ENCODE assay signal across 8 cellular contexts in the genomic region with DNA sequence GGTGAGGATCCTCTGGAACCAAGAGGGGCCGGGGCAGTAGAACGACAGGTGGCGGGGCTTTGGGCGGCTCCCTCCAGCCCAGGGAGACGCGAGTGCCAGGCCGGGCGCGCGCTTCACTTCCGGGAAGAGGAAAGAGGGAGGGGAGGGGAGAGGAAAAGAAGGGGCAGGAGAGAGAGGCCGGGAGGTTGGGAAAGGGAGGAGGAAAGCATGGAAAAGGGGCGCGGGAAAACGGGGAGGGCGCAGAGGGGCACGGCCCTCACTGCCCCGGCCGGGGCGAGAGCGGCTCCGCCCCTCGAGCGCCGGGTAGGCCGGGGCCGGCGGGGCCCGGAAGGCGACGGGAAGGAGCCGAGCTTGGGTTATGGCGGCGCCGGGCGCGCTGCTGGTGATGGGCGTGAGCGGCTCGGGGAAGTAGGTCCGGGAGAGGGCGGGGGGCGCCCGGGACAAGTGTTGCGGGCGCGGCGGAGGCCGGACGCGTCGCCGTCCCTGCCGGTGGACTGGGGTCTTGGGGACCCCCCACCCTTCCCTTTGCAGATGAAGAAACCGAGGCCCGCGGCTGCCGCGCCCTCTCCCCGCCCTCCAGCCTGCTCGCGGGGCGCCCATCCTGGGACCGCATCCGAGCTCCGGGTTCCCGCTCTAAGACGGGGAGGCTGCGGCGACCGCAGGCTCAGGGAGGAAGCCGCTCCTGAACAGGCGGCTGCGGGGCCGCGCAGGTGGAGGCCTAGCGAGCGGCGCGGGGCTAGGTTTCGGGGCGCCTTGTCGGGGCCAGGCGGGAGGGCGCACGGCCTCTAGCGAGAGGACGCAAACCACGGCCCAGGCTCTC. TPM values are rescaled to one million over a fixed set of nuclear protein-coding genes. Genes with fewer than 3 reads are reported as not detected.
A peak's percentile ranks its signal among the peaks of the same experiment; 100 is the strongest.
DNase-seq lines count a peak whose midpoint lies in the region; ATAC-seq and TF ChIP-seq lines count a peak whose summit lies in the region.

IDNK (plus strand) TSS at position 330 of the 820 bp plus-strand sequence; CDS start at position 359, 29 bp downstream.

- H3K4me3 ChIP-seq in prostate gland (peak within 1 kb of the TSS; percentile 84 to 89), vagina (peak within 1 kb of the TSS; percentile 72 to 97)

- no peaks in the 10 kb centered on the region for H3K4me1 ChIP-seq in prostate gland (replicated peaks)
- peaks cover 17% of the 10 kb centered on the region for H3K4me1 ChIP-seq in vagina

- intact Hi-C loops in left cardiac atrium (cut with DNase I), result loop anchor here (5.0 to 10.0 kb wide), 2 partner anchors 292 to 294 kb away; no protein-coding TSS in a partner anchor
- intact Hi-C loops in prostate gland (cut with DNase I), result loop anchor here (5.0 to 10.0 kb wide), 2 partner anchors 192 to 294 kb away; partner anchors contain the start of gene GKAP1
- intact Hi-C loops in vagina (cut with DNase I), result no loop called here

- H3K9me3 ChIP-seq in prostate gland, result no peaks in the 10 kb centered on the region
- H3K9me3 ChIP-seq in vagina, result no peaks in the 10 kb centered on the region

- H3K36me3 ChIP-seq in prostate gland, result no peaks in the 10 kb centered on the region
- no peaks in the 10 kb centered on the region for H3K36me3 ChIP-seq in vagina

- H3K27ac ChIP-seq in adipose tissue (ENCODE audit: low read depth, low read length) (peak within 1 kb of the TSS; percentile 89), prostate gland (peak within 1 kb of the TSS; percentile 90 to 91), vagina (peak within 1 kb of the TSS; percentile 94)

- DNase-seq in G401 (ENCODE audit: low spot score) (peak; percentile 83), KG1 (lab: John Stamatoyannopoulos, UW) (peak; percentile 59), SW 1271 (lab: John Stamatoyannopoulos, UW) (peak; percentile 29 to 63), left cardiac atrium (peak; percentile 78), prostate gland (ENCODE audit: low spot score) (peak; percentile 35), vagina (ENCODE audit: extremely low spot score in 2 of 2) (no peak)

- in situ Hi-C loops in G401 (cut with HindIII; ENCODE audit: low sequenced_read_pairs), result no loop called here

- WGBS in adipose tissue, 3 donors, result 0 to 1% (median 0%) methylated on average over 45 to 89 of the region's 89 CpGs
- WGBS in prostate gland, result under 1% methylated on average over 74 of the region's 89 CpGs

- ATAC-seq in GM21737 (IDR thresholded peaks at IDR 0.05; ENCODE audit: unreplicated experiment) (peak; percentile 88), left cardiac atrium (peak; percentile 91 to 95)

- TF ChIP-seq POLR2A in prostate gland (IDR thresholded peaks at IDR 0.05), result peak; percentile 10
- TF ChIP-seq POLR2A in vagina (IDR thresholded peaks at IDR 0.05), result no peak

- TF ChIP-seq CTCF in prostate gland (IDR thresholded peaks at IDR 0.05) (no peak), vagina (IDR thresholded peaks at IDR 0.05) (no peak)

- no peaks in the 10 kb centered on the region for H3K27me3 ChIP-seq in prostate gland (replicated peaks; ENCODE audit: insufficient read depth)
- no peaks in the 10 kb centered on the region for H3K27me3 ChIP-seq in vagina

RNA-seq across cellular contexts. Expression of gene IDNK, which starts in this region (rescaled TPM):
- total RNA-seq in G401 (2014; rRNA removed; shearing (Covaris generic)), result 1.8 and 3.8 TPM in 2 replicates
- 10 to 100 TPM in 1 of 3 donors, 1 to 10 TPM in 2; 5.0 to 15.0 (median 6.9) TPM for polyA plus RNA-seq in adipose tissue
- 1 to 10 TPM; 3.4 to 3.5 TPM for total RNA-seq in left cardiac atrium
- total RNA-seq in prostate gland, result 10 to 100 TPM in 1 of 2 donors, 1 to 10 TPM in 1; 8.4 to 11.1 TPM
- total RNA-seq in vagina, result not detected

Comparison
In these comparisons a context has a peak if more than half of its experiments do, and no peak if none do; other contexts are left out.
1. DNase-seq: peak in G401 (single experiment), KG1 (single experiment), SW 1271 (2 of 2), left cardiac atrium (single experiment) and prostate gland (single experiment); none in vagina (0 of 2).
2. Peak in every context shown above with its lines, with median percentiles within 50 percentile points of each other: H3K27ac ChIP-seq.